24 cellular contexts compared by ENCODE assay signal in genomic region chr15:74032606-74033561, GRCh38.
DNase-seq lines count a peak whose midpoint lies in the region; ATAC-seq and TF ChIP-seq lines count a peak whose summit lies in the region.
"Had no signal": no experiment of that assay in that cellular context is flagged by ENCODE, and none has a peak within 500 bp of the region (broad histone marks: within the 10 kb centered on the region; RNA-seq: fewer than 3 reads in every experiment).

No MANE protein-coding gene starts in this region.

- H3K36me3 Mint-ChIP-seq in dendritic cell treated with granulocyte-macrophage colony-stimulating factor and Interleukin-4, amounts not matched to agents 40 ng/mL and 50 ng/mL, for 4 days (ENCODE audit: low read depth), result peaks cover 94% of the 10 kb centered on the region
- peaks cover 67% of the 10 kb centered on the region for H3K36me3 Mint-ChIP-seq in stimulated activated memory B cell treated with anti-CD40 and anti-IgM and Interleukin-4, amounts not matched to agents 10 μg/mL and 1 μg/mL and 100 μg/mL, for 72 hours

- no peaks in the 10 kb centered on the region for H3K27me3 Mint-ChIP-seq in dendritic cell treated with granulocyte-macrophage colony-stimulating factor and Interleukin-4, amounts not matched to agents 40 ng/mL and 50 ng/mL, for 4 days
- no peaks in the 10 kb centered on the region for H3K27me3 Mint-ChIP-seq in stimulated activated memory B cell treated with anti-CD40 and anti-IgM and Interleukin-4, amounts not matched to agents 10 μg/mL and 1 μg/mL and 100 μg/mL, for 72 hours
- H3K27me3 Mint-ChIP-seq: natural killer cell treated with Interleukin-12 subunit alpha and Interleukin-12 subunit beta and Interleukin-15 and Interleukin-18, amount 100 ng/mL, for 72 hours had no signal

- H3K4me3 ChIP-seq in NB4 (ENCODE audit: low read depth, low read length), result no peak overlapping the region
- H3K4me3 ChIP-seq: heart right ventricle, suprapubic skin had no signal

- intact Hi-C loops in dendritic cell treated with granulocyte-macrophage colony-stimulating factor and Interleukin-4, amounts not matched to agents 40 ng/mL and 50 ng/mL, for 4 days (cut with micrococcal nuclease), result no loop called here

- no peak for TF ChIP-seq CTCF in NB4 (IDR thresholded peaks at IDR 0.05; ENCODE audit: low read depth, low read length)

- ATAC-seq in stimulated activated memory B cell treated with anti-CD40 and anti-IgM and Interleukin-4, amounts not matched to agents 10 μg/mL and 1 μg/mL and 100 μg/mL, for 72 hours, result no peak
- no peak for ATAC-seq in GM18868 (IDR thresholded peaks at IDR 0.05; ENCODE audit: unreplicated experiment)
- ATAC-seq: activated CD4-positive, CD25-positive, alpha-beta regulatory T cell treated with anti-CD3 and anti-CD28 coated beads, Interleukin-2, amount 50 U/mL, for 24 hours; left lobe of liver; natural killer cell treated with Interleukin-12 subunit alpha and Interleukin-12 subunit beta and Interleukin-15 and Interleukin-18, amount 100 ng/mL, for 72 hours had no signal

- TF ChIP-seq POLR2A in NB4 (IDR thresholded peaks at IDR 0.05; ENCODE audit: extremely low read depth, insufficient read length), result no peak

- H3K9me3 Mint-ChIP-seq in dendritic cell treated with granulocyte-macrophage colony-stimulating factor and Interleukin-4, amounts not matched to agents 40 ng/mL and 50 ng/mL, for 4 days, result no peaks in the 10 kb centered on the region
- no peaks in the 10 kb centered on the region for H3K9me3 Mint-ChIP-seq in stimulated activated memory B cell treated with anti-CD40 and anti-IgM and Interleukin-4, amounts not matched to agents 10 μg/mL and 1 μg/mL and 100 μg/mL, for 72 hours
- H3K9me3 Mint-ChIP-seq: mesothelial cell of epicardium; natural killer cell treated with Interleukin-12 subunit alpha and Interleukin-12 subunit beta and Interleukin-15 and Interleukin-18, amount 100 ng/mL, for 72 hours; T-helper 2 cell treated with Interferon-gamma antibody and Interleukin-4, amounts not matched to agents 5 μg/mL and 100 μg/mL, for 36 hours had no signal

- peaks cover 13% of the 10 kb centered on the region for H3K4me1 Mint-ChIP-seq in dendritic cell treated with granulocyte-macrophage colony-stimulating factor and Interleukin-4, amounts not matched to agents 40 ng/mL and 50 ng/mL, for 4 days (ENCODE audit: low read depth)
- no peaks in the 10 kb centered on the region for H3K4me1 Mint-ChIP-seq in stimulated activated memory B cell treated with anti-CD40 and anti-IgM and Interleukin-4, amounts not matched to agents 10 μg/mL and 1 μg/mL and 100 μg/mL, for 72 hours

- H3K4me3 Mint-ChIP-seq in dendritic cell treated with granulocyte-macrophage colony-stimulating factor and Interleukin-4, amounts not matched to agents 40 ng/mL and 50 ng/mL, for 4 days, result no peak overlapping the region
- no peak overlapping the region for H3K4me3 Mint-ChIP-seq in stimulated activated memory B cell treated with anti-CD40 and anti-IgM and Interleukin-4, amounts not matched to agents 10 μg/mL and 1 μg/mL and 100 μg/mL, for 72 hours
- H3K4me3 Mint-ChIP-seq: mesothelial cell of epicardium; natural killer cell treated with Interleukin-12 subunit alpha and Interleukin-12 subunit beta and Interleukin-15 and Interleukin-18, amount 100 ng/mL, for 72 hours; T-helper 2 cell treated with Interferon-gamma antibody and Interleukin-4, amounts not matched to agents 5 μg/mL and 100 μg/mL, for 36 hours had no signal

- H3K27ac Mint-ChIP-seq in dendritic cell treated with granulocyte-macrophage colony-stimulating factor and Interleukin-4, amounts not matched to agents 40 ng/mL and 50 ng/mL, for 4 days, result peak overlapping the region; percentile 62
- H3K27ac Mint-ChIP-seq in stimulated activated memory B cell treated with anti-CD40 and anti-IgM and Interleukin-4, amounts not matched to agents 10 μg/mL and 1 μg/mL and 100 μg/mL, for 72 hours, result peak overlapping the region; percentile 32
- H3K27ac Mint-ChIP-seq: mesothelial cell of epicardium; natural killer cell treated with Interleukin-12 subunit alpha and Interleukin-12 subunit beta and Interleukin-15 and Interleukin-18, amount 100 ng/mL, for 72 hours; T-helper 2 cell treated with Interferon-gamma antibody and Interleukin-4, amounts not matched to agents 5 μg/mL and 100 μg/mL, for 36 hours had no signal

- peak; percentile 41 for DNase-seq in activated CD8-positive, alpha-beta memory T cell treated with anti-CD3 and anti-CD28 coated beads, Interleukin-2, amount 50 U/mL, for 48 hours
- DNase-seq in activated CD8-positive, alpha-beta memory T cell treated with anti-CD3 and anti-CD28 coated beads, Interleukin-2, amount 50 U/mL, for 4 hours, result no peak
- DNase-seq in NB4 (ENCODE audit: low read depth) (peak; percentile 39), T-helper 9 cell (no peak), NCI-H748 (lab: John Stamatoyannopoulos, UW; ENCODE audit: unreplicated experiment) (no peak)
- DNase-seq: amygdala, C1 segment of cervical spinal cord, foreskin fibroblast, heart right ventricle, KG1, NCI-H1048, NCI-H187, NCI-H526 treated with DMSO at 0.1 percent for 48 hours, RPMI8226, SK-N-SH had no signal

Comparison
In these comparisons a context has a peak if more than half of its experiments do, and no peak if none do; other contexts are left out.
1. DNase-seq: peak in activated CD8-positive, alpha-beta memory T cell treated with anti-CD3 and anti-CD28 coated beads, Interleukin-2, amount 50 U/mL, for 48 hours (single experiment) and NB4 (single experiment); none in activated CD8-positive, alpha-beta memory T cell treated with anti-CD3 and anti-CD28 coated beads, Interleukin-2, amount 50 U/mL, for 4 hours (single experiment), T-helper 9 cell (single experiment) and NCI-H748 (single experiment).